Comparison of ENCODE assay signal across 21 cellular contexts in genomic region chr19:44670027-44670426, GRCh38. TPM values are rescaled to one million over a fixed set of nuclear protein-coding genes. Genes with fewer than 3 reads are reported as not detected.
"Had no signal": no experiment of that assay in that cellular context is flagged by ENCODE, and none has a peak within 500 bp of the region (broad histone marks: within the 10 kb centered on the region; RNA-seq: fewer than 3 reads in every experiment).

No MANE protein-coding gene starts in this region.

RNA-seq across cellular contexts. Expression of gene CEACAM19, which starts 1.3 kb away (rescaled TPM):
- total RNA-seq: activated B cell treated with CpG ODN at 0.5 μM for 24 hours had no signal

RNA-seq across cellular contexts. Expression of gene PVR, which starts 26.3 kb away (rescaled TPM):
- total RNA-seq: activated B cell treated with CpG ODN at 0.5 μM for 24 hours had no signal

RNA-seq across cellular contexts. Expression of gene CEACAM16, which starts 28.9 kb away (rescaled TPM):
- total RNA-seq: activated B cell treated with CpG ODN at 0.5 μM for 24 hours; activated CD4-positive, alpha-beta memory T cell treated with anti-CD3 and anti-CD28 coated beads for 36 hours; activated CD4-positive, alpha-beta T cell treated with anti-CD3 and anti-CD28 coated beads, Interleukin-2, amount 10 ng/mL, durations not matched to agents 24 days and 14 days; activated CD8-positive, alpha-beta memory T cell treated with anti-CD3 and anti-CD28 coated beads for 36 hours; activated CD8-positive, alpha-beta T cell treated with anti-CD3 and anti-CD28 coated beads for 36 hours; activated naive CD4-positive, alpha-beta T cell treated with anti-CD3 and anti-CD28 coated beads for 36 hours; activated naive CD4-positive, alpha-beta T cell treated with anti-CD3 and anti-CD28 coated beads, Interleukin-2, amount 50 U/mL, for 72 hours; activated naive CD8-positive, alpha-beta T cell treated with anti-CD3 and anti-CD28 coated beads for 36 hours; activated T-cell treated with anti-CD3 and anti-CD28 coated beads, Interleukin-2, amount 50 U/mL, for 4 hours; activated T-cell treated with anti-CD3 and anti-CD28 coated beads, Interleukin-2, amount 50 U/mL, for 72 hours; activated T-helper 1 cell treated with anti-CD3 and anti-CD28 coated beads, Interleukin-12 subunit alpha, Interleukin-12 subunit beta, Interleukin-2, Interleukin-4 antibody, amounts not matched to agents 30 ng/mL and 10 ng/mL and 1 ng/mL, durations not matched to agents 14 hours and 24 hours and 36 hours; activated T-helper 17 cell treated with anti-CD3 and anti-CD28 coated beads, Interleukin-2, amount 50 U/mL, for 72 hours; breast epithelium; cardiac septum; cerebellum; T-helper 1 cell treated with Interleukin-12 subunit alpha and Interleukin-12 subunit beta and Interleukin-4 antibody, amounts not matched to agents 30 ng/mL and 1 ng/mL, for 36 hours; T-helper 17 cell; T-helper 2 cell treated with Interferon-gamma antibody and Interleukin-4, amounts not matched to agents 100 ng/mL and 5 ng/mL, for 36 hours had no signal
- polyA plus RNA-seq: aorta had no signal

RNA-seq across cellular contexts. Expression of gene IGSF23, which starts 56.7 kb away (rescaled TPM):
- total RNA-seq: activated B cell treated with CpG ODN at 0.5 μM for 24 hours; activated CD4-positive, alpha-beta memory T cell treated with anti-CD3 and anti-CD28 coated beads for 36 hours; activated CD4-positive, alpha-beta T cell treated with anti-CD3 and anti-CD28 coated beads, Interleukin-2, amount 10 ng/mL, durations not matched to agents 24 days and 14 days; activated CD8-positive, alpha-beta memory T cell treated with anti-CD3 and anti-CD28 coated beads for 36 hours; activated CD8-positive, alpha-beta T cell treated with anti-CD3 and anti-CD28 coated beads for 36 hours; activated naive CD4-positive, alpha-beta T cell treated with anti-CD3 and anti-CD28 coated beads for 36 hours; activated naive CD4-positive, alpha-beta T cell treated with anti-CD3 and anti-CD28 coated beads, Interleukin-2, amount 50 U/mL, for 72 hours; activated naive CD8-positive, alpha-beta T cell treated with anti-CD3 and anti-CD28 coated beads for 36 hours; activated T-cell treated with anti-CD3 and anti-CD28 coated beads, Interleukin-2, amount 50 U/mL, for 4 hours; activated T-cell treated with anti-CD3 and anti-CD28 coated beads, Interleukin-2, amount 50 U/mL, for 72 hours; activated T-helper 1 cell treated with anti-CD3 and anti-CD28 coated beads, Interleukin-12 subunit alpha, Interleukin-12 subunit beta, Interleukin-2, Interleukin-4 antibody, amounts not matched to agents 30 ng/mL and 10 ng/mL and 1 ng/mL, durations not matched to agents 14 hours and 24 hours and 36 hours; activated T-helper 17 cell treated with anti-CD3 and anti-CD28 coated beads, Interleukin-2, amount 50 U/mL, for 72 hours; adrenal gland; aorta; astrocyte; breast epithelium; cardiac septum; cerebellum; T-helper 1 cell treated with Interleukin-12 subunit alpha and Interleukin-12 subunit beta and Interleukin-4 antibody, amounts not matched to agents 30 ng/mL and 1 ng/mL, for 36 hours; T-helper 17 cell; T-helper 2 cell treated with Interferon-gamma antibody and Interleukin-4, amounts not matched to agents 100 ng/mL and 5 ng/mL, for 36 hours had no signal
- polyA plus RNA-seq: adrenal gland had no signal
